ENCODE assay signal across 14 cellular contexts in the genomic region with DNA sequence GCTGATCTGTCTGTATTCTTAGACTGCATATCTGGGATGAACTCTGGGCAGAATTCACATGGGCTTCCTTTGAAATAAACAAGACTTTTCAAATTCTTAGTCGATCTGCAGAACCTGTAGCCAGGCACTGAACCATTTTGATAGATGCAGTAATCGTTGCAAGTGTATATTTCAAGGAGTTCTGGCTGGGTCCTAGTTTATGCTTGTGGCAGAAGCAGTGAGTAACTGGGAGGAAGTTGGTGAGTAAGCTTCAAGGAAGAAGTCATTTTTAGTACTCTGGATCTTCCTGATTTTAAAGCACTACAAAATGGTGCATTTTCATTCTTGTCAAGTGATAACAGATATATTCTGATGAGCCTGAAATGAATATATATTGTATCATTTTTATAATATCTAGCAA.
DNase-seq lines count a peak whose midpoint lies in the region; ATAC-seq lines count a peak whose summit lies in the region.
"Had no signal": no experiment of that assay in that cellular context is flagged by ENCODE, and none has a peak within 500 bp of the region (broad histone marks: within the 10 kb centered on the region; RNA-seq: fewer than 3 reads in every experiment).

No MANE protein-coding gene starts in this region.

- no peak overlapping the region for H3K4me3 Mint-ChIP-seq in stimulated activated memory B cell treated with anti-CD40 and anti-IgM and Interleukin-4, amounts not matched to agents 10 μg/mL and 1 μg/mL and 100 μg/mL, for 72 hours
- H3K4me3 Mint-ChIP-seq: activated CD4-positive, alpha-beta T cell treated with anti-CD3 and anti-CD28 coated beads, Interleukin-2, amount 10 ng/mL, durations not matched to agents 24 days and 14 days had no signal

- ATAC-seq in stimulated activated memory B cell treated with anti-CD40 and anti-IgM and Interleukin-4, amounts not matched to agents 10 μg/mL and 1 μg/mL and 100 μg/mL, for 72 hours: no peak
- ATAC-seq in GM18907 (IDR thresholded peaks at IDR 0.05; ENCODE audit: unreplicated experiment): no peak

- no peaks in the 10 kb centered on the region for H3K9me3 Mint-ChIP-seq in stimulated activated memory B cell treated with anti-CD40 and anti-IgM and Interleukin-4, amounts not matched to agents 10 μg/mL and 1 μg/mL and 100 μg/mL, for 72 hours
- H3K9me3 Mint-ChIP-seq: activated CD4-positive, alpha-beta T cell treated with anti-CD3 and anti-CD28 coated beads, Interleukin-2, amount 10 ng/mL, durations not matched to agents 24 days and 14 days had no signal

- H3K27ac Mint-ChIP-seq in stimulated activated memory B cell treated with anti-CD40 and anti-IgM and Interleukin-4, amounts not matched to agents 10 μg/mL and 1 μg/mL and 100 μg/mL, for 72 hours: no peak overlapping the region
- H3K27ac Mint-ChIP-seq: activated CD4-positive, alpha-beta T cell treated with anti-CD3 and anti-CD28 coated beads, Interleukin-2, amount 10 ng/mL, durations not matched to agents 24 days and 14 days had no signal

- DNase-seq in GF-D8 (lab: John Stamatoyannopoulos, UW): peak; percentile 13
- DNase-seq in NCI-H226: peak; percentile 29
- DNase-seq in astrocyte of the hippocampus (ENCODE audit: low read depth, low spot score): peak; percentile 9
- peak; percentile 65 for DNase-seq in iris pigment epithelial cell (ENCODE audit: low read depth)
- DNase-seq in DMS79 (lab: John Stamatoyannopoulos, UW): no peak
- DNase-seq in NCI-H345 (lab: John Stamatoyannopoulos, UW): no peak
- DNase-seq: activated CD4-positive, alpha-beta T cell treated with anti-CD3 and anti-CD28 coated beads, Interleukin-2, amount 10 ng/mL, durations not matched to agents 24 days and 14 days; COR-L47; NCI-H146; NCI-H82; spleen; thyroid gland had no signal

- no peaks in the 10 kb centered on the region for H3K27me3 Mint-ChIP-seq in stimulated activated memory B cell treated with anti-CD40 and anti-IgM and Interleukin-4, amounts not matched to agents 10 μg/mL and 1 μg/mL and 100 μg/mL, for 72 hours
- H3K27me3 Mint-ChIP-seq: activated CD4-positive, alpha-beta T cell treated with anti-CD3 and anti-CD28 coated beads, Interleukin-2, amount 10 ng/mL, durations not matched to agents 24 days and 14 days had no signal

- H3K4me1 Mint-ChIP-seq in stimulated activated memory B cell treated with anti-CD40 and anti-IgM and Interleukin-4, amounts not matched to agents 10 μg/mL and 1 μg/mL and 100 μg/mL, for 72 hours: no peaks in the 10 kb centered on the region

- H3K36me3 Mint-ChIP-seq in stimulated activated memory B cell treated with anti-CD40 and anti-IgM and Interleukin-4, amounts not matched to agents 10 μg/mL and 1 μg/mL and 100 μg/mL, for 72 hours: no peaks in the 10 kb centered on the region

Comparison
In these comparisons a context has a peak if more than half of its experiments do, and no peak if none do; other contexts are left out.
1. DNase-seq: peak in GF-D8 (single experiment), NCI-H226 (single experiment), astrocyte of the hippocampus (single experiment) and iris pigment epithelial cell (single experiment); none in DMS79 (single experiment) and NCI-H345 (single experiment).